In the genomic region with DNA sequence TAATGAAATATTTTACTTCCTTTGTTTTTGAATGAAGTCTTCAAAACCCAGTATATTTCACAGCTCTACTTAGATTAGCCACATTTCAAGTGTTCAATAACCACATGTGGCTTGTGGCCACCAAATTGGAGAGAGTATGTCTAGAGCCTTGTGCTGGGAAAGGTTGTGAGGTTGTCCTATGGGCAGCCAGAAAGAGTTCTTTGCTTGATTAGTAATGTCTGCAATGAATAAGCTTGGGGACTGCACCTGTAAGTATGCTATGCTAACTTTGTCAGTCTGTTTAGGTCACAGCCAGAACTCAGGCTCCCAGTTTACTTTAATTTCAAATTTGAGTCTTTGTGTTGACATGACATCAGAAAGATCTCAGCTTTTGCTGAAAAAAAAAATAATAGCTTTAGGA, we compare ENCODE assay signal across 28 cellular contexts.
"Had no signal": no experiment of that assay in that cellular context is flagged by ENCODE, and none has a peak within 500 bp of the region (broad histone marks: within the 10 kb centered on the region; RNA-seq: fewer than 3 reads in every experiment).

No MANE protein-coding gene starts in this region.

- H3K27me3 ChIP-seq: colonic mucosa, esophagus muscularis mucosa, esophagus squamous epithelium, foreskin keratinocyte, gastrocnemius medialis, gastroesophageal sphincter, hepatocyte had no signal

- FAIRE-seq: endometrium, endothelial cell of umbilical vein, frontal cortex had no signal

- H3K36me3 ChIP-seq: colonic mucosa, esophagus muscularis mucosa, esophagus squamous epithelium, gastrocnemius medialis, gastroesophageal sphincter, heart left ventricle, heart right ventricle had no signal

- H2AFZ ChIP-seq: hepatocyte had no signal

- H3K4me1 ChIP-seq: colonic mucosa, esophagus muscularis mucosa, foreskin keratinocyte, gastroesophageal sphincter, heart left ventricle, heart right ventricle had no signal

- DNase-seq: colonic mucosa; cortex of kidney; dermis blood vessel endothelial cell; dorsolateral prefrontal cortex; effector CD4-positive, alpha-beta T cell; effector CD8-positive, alpha-beta T cell; effector memory CD4-positive, alpha-beta T cell; effector memory CD8-positive, alpha-beta T cell; endodermal cell; erythroblast; esophagus squamous epithelium; foreskin fibroblast; foreskin keratinocyte; foreskin melanocyte; gastrocnemius medialis; glutamatergic neuron; head of caudate nucleus; heart left ventricle; heart right ventricle had no signal

- H3K27ac ChIP-seq: colonic mucosa, coronary artery, dorsolateral prefrontal cortex, epithelial cell of prostate, esophagus muscularis mucosa, esophagus squamous epithelium, foreskin keratinocyte, gastrocnemius medialis, gastroesophageal sphincter, heart left ventricle, heart right ventricle, hepatocyte had no signal

- ATAC-seq: effector memory CD8-positive, alpha-beta T cell; esophagus mucosa; foreskin keratinocyte; gastrocnemius medialis; gastroesophageal sphincter; heart left ventricle; heart right ventricle had no signal

- H3K9me3 ChIP-seq: colonic mucosa, esophagus muscularis mucosa, esophagus squamous epithelium, gastrocnemius medialis, gastroesophageal sphincter, heart left ventricle had no signal

- H3K79me2 ChIP-seq: hepatocyte had no signal

- H3K4me2 ChIP-seq: hepatocyte had no signal

- H3K4me3 ChIP-seq: colonic mucosa, coronary artery, dorsolateral prefrontal cortex, esophagus muscularis mucosa, esophagus squamous epithelium, gastrocnemius medialis, gastroesophageal sphincter, heart left ventricle, heart right ventricle, hepatocyte had no signal
